In genomic region chr5:16417392-16418074, GRCh38 we compare ENCODE assay signal across 23 cellular contexts. TPM values are rescaled to one million over a fixed set of nuclear protein-coding genes. Genes with fewer than 3 reads are reported as not detected.
DNase-seq lines count a peak whose midpoint lies in the region; ATAC-seq, FAIRE-seq and TF ChIP-seq lines count a peak whose summit lies in the region.
"Had no signal": no experiment of that assay in that cellular context is flagged by ENCODE, and none has a peak within 500 bp of the region (broad histone marks: within the 10 kb centered on the region; RNA-seq: fewer than 3 reads in every experiment).

No MANE protein-coding gene starts in this region.

- peaks cover 21% of the 10 kb centered on the region for H3K4me1 ChIP-seq in cardiac muscle cell (ENCODE audit: low read depth)
- H3K4me1 ChIP-seq in body of pancreas = peaks cover 33% of the 10 kb centered on the region
- peaks cover 10 to 23% (median 19%) of the 10 kb centered on the region in 3 donors for H3K4me1 ChIP-seq in pancreas
- H3K4me1 ChIP-seq: BLaER1 treated with 17β-estradiol and CSF1 and Interleukin-3, amounts not matched to agents 10 nM and 100 nM had no signal

- in situ Hi-C loops in ACHN (cut with HindIII; ENCODE audit: low pct_ligation_motif_present, low pct_unique_long_range_greater_than_20kb, low sequenced_read_pairs) = no loop called here

- H3K36me3 ChIP-seq in cardiac muscle cell = no peaks in the 10 kb centered on the region
- H3K36me3 ChIP-seq in body of pancreas (replicated peaks in 1 of 2; ENCODE audit: insufficient read depth in 1 of 2, low read depth in 2 of 2) = no peaks in the 10 kb centered on the region
- no peaks in the 10 kb centered on the region for H3K36me3 ChIP-seq in pancreas
- H3K36me3 ChIP-seq: BLaER1 treated with 17β-estradiol and CSF1 and Interleukin-3, amounts not matched to agents 10 nM and 100 nM had no signal

- H3K9me3 ChIP-seq in cardiac muscle cell (ENCODE audit: low read depth) (no peaks in the 10 kb centered on the region), body of pancreas (no peaks in the 10 kb centered on the region), pancreas (no peaks in the 10 kb centered on the region)
- H3K9me3 ChIP-seq: BLaER1 treated with 17β-estradiol and CSF1 and Interleukin-3, amounts not matched to agents 10 nM and 100 nM had no signal

- no peak for DNase-seq in cardiac muscle cell (ENCODE audit: low read depth in 1 of 2, low spot score in 1 of 2)
- no peak for DNase-seq in left cardiac atrium
- peak; percentile 12 for DNase-seq in NAMALWA (ENCODE audit: low spot score)
- DNase-seq in body of pancreas = peak; percentile 19 to 69 (median 59)
- peak in 3 of 6 donors; percentile 39 to 44 (median 43) for DNase-seq in pancreas
- DNase-seq in ACHN = no peak
- DNase-seq in GM19238 (ENCODE audit: insufficient read length, low spot score) = no peak
- DNase-seq: AML-193; CD4-positive, alpha-beta T cell; IMR-90; NCI-H1092 treated with DMSO at 0.1 percent for 48 hours; NCI-H1436; NCI-H187 treated with DMSO at 0.1 percent for 48 hours; NCI-H446; NCI-H774; RPMI8226; SHP77; SW 1271 had no signal

- H3K4me3 ChIP-seq in cardiac muscle cell = no peak overlapping the region
- H3K4me3 ChIP-seq in body of pancreas = no peak overlapping the region
- H3K4me3 ChIP-seq in pancreas = no peak overlapping the region
- H3K4me3 ChIP-seq: BLaER1 treated with 17β-estradiol and CSF1 and Interleukin-3, amounts not matched to agents 10 nM and 100 nM had no signal

- intact Hi-C loops in left cardiac atrium (cut with DNase I) = no loop called here
- intact Hi-C loops in body of pancreas (cut with DNase I) = no loop called here
- intact Hi-C loops in pancreas (cut with DNase I) = no loop called here

- WGBS in body of pancreas, 2 donors = 38 to 53% methylated on average over 6 of the region's 6 CpGs
- 39 to 49% methylated on average over 6 of the region's 6 CpGs for WGBS in pancreas, 2 donors

- H3K27ac ChIP-seq in cardiac muscle cell = peak overlapping the region; percentile 74
- peak overlapping the region in 3 of 4 donors; percentile 49 to 79 (median 63) for H3K27ac ChIP-seq in body of pancreas
- H3K27ac ChIP-seq in pancreas = peak overlapping the region; percentile 25 to 77 (median 47)
- H3K27ac ChIP-seq: BLaER1 treated with 17β-estradiol and CSF1 and Interleukin-3, amounts not matched to agents 10 nM and 100 nM; KMS-11 had no signal

- no peak for FAIRE-seq in pancreas (lab: Jason Lieb, UNC)
- FAIRE-seq: A204.1, D721Med had no signal

- H3K27me3 ChIP-seq in cardiac muscle cell (no peaks in the 10 kb centered on the region), body of pancreas (no peaks in the 10 kb centered on the region), pancreas (no peaks in the 10 kb centered on the region)
- H3K27me3 ChIP-seq: BLaER1 treated with 17β-estradiol and CSF1 and Interleukin-3, amounts not matched to agents 10 nM and 100 nM had no signal

- TF ChIP-seq CTCF in cardiac muscle cell (IDR thresholded peaks at IDR 0.05; ENCODE audit: low read depth, low read length) = no peak
- no peak for TF ChIP-seq CTCF in body of pancreas (IDR thresholded peaks at IDR 0.05)
- TF ChIP-seq CTCF in pancreas (IDR thresholded peaks at IDR 0.05) = no peak

- no peak for TF ChIP-seq POLR2A in body of pancreas (IDR thresholded peaks at IDR 0.05)

- ATAC-seq in left cardiac atrium = no peak
- ATAC-seq in body of pancreas = peak; percentile 84
- peak; percentile 75 to 85 (median 84) for ATAC-seq in pancreas
- ATAC-seq: HCT116 had no signal

RNA-seq across cellular contexts. Expression of gene ZNF622, which starts 48.1 kb away (rescaled TPM):
- 38.5 and 44.3 TPM in 2 replicates for total RNA-seq in cardiac muscle cell
- polyA plus RNA-seq in cardiac muscle cell = 42.4 TPM in 2 replicates
- total RNA-seq in left cardiac atrium = 10 to 100 TPM; 24.4 to 30.3 TPM
- 10 to 100 TPM; 28.0 to 45.1 TPM for total RNA-seq in body of pancreas
- total RNA-seq in pancreas = 10 to 100 TPM; 23.6 to 52.1 (median 33.1) TPM
- 10 to 100 TPM; 19.3 to 21.3 TPM for polyA plus RNA-seq in pancreas

Comparison
In these comparisons a context has a peak if more than half of its experiments do, and no peak if none do; other contexts are left out.
1. DNase-seq: peak in NAMALWA (single experiment) and body of pancreas (4 of 4); none in cardiac muscle cell (0 of 2), left cardiac atrium (single experiment), ACHN (single experiment) and GM19238 (single experiment).
2. ATAC-seq: peak in body of pancreas (single experiment) and pancreas (4 of 4); none in left cardiac atrium (0 of 2).
3. Peak in every context shown above with its lines, with median percentiles within 50 percentile points of each other: H3K27ac ChIP-seq.